ENCODE assay signal across 25 cellular contexts in the genomic region with DNA sequence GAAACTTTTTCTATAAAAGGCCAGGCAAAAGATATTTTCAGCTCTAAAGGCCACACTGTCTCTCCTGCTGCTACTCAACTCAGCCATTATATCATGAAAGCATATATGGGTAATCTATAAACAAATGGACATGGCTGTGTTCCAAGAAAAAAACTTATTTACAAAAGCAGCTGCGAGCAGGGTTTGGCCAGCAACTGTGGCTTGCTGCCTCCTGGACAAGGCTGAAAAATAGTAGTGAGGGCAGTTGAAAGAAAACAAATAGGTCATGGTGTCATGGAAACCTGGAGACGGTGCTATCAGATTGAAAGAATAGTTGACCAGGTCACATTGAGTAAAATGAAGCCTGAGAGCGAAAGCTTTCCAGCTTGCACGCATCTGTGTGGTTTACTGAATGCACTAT.
DNase-seq lines count a peak whose midpoint lies in the region; ATAC-seq and TF ChIP-seq lines count a peak whose summit lies in the region.
"Had no signal": no experiment of that assay in that cellular context is flagged by ENCODE, and none has a peak within 500 bp of the region (broad histone marks: within the 10 kb centered on the region; RNA-seq: fewer than 3 reads in every experiment).

No MANE protein-coding gene starts in this region.

- 34% methylated on average over 4 of the region's 4 CpGs for WGBS in esophagus muscularis mucosa

- no peak overlapping the region for H3K4me3 ChIP-seq in esophagus muscularis mucosa
- H3K4me3 ChIP-seq: neural progenitor cell, tibial artery had no signal

- H3K36me3 ChIP-seq in esophagus muscularis mucosa, result no peaks in the 10 kb centered on the region
- H3K36me3 ChIP-seq: neural progenitor cell, tibial artery had no signal

- no peaks in the 10 kb centered on the region for H3K27me3 ChIP-seq in esophagus muscularis mucosa
- H3K27me3 ChIP-seq: neural progenitor cell, tibial artery had no signal

- POLR2A ChIA-PET in GM10248 (lab: Yijun Ruan, JAX), result no interaction called here

- intact Hi-C loops in left colon (cut with DNase I, micrococcal nuclease) (no loop called here), esophagus muscularis mucosa (cut with DNase I) (no loop called here)

- TF ChIP-seq POLR2A in esophagus muscularis mucosa (IDR thresholded peaks at IDR 0.05; ENCODE audit: low read depth), result no peak

- no peak for TF ChIP-seq EP300 in esophagus muscularis mucosa (IDR thresholded peaks at IDR 0.05)

- TF ChIP-seq CTCF in GM10248 (IDR thresholded peaks at IDR 0.05; ENCODE audit: control extremely low read depth, extremely low read depth, low read depth, missing control alignments), result no peak
- no peak for TF ChIP-seq CTCF in esophagus muscularis mucosa (IDR thresholded peaks at IDR 0.05)

- DNase-seq in NCI-H510A treated with DMSO at 0.1 percent for 48 hours (lab: John Stamatoyannopoulos, UW), result peak; percentile 30
- no peak for DNase-seq in NCI-H510A (lab: John Stamatoyannopoulos, UW)
- peak; percentile 90 for DNase-seq in NCI-H748 treated with DMSO at 0.1 percent for 48 hours (lab: John Stamatoyannopoulos, UW)
- peak in 1 of 2 donors; percentile 21 for DNase-seq in left colon
- no peak for DNase-seq in GM10248 (ENCODE audit: extremely low spot score)
- no peak for DNase-seq in islet precursor cell
- DNase-seq in esophagus muscularis mucosa (ENCODE audit: extremely low spot score), result no peak
- DNase-seq: activated CD4-positive, alpha-beta T cell treated with anti-CD3 and anti-CD28 coated beads, Interleukin-2, amount 10 ng/mL, durations not matched to agents 24 days and 14 days; activated CD8-positive, alpha-beta memory T cell treated with anti-CD3 and anti-CD28 coated beads, Interleukin-2, amount 50 U/mL, for 48 hours; activated naive CD4-positive, alpha-beta T cell treated with Interleukin-2 at 50 U/mL for 16 hours; anterior cingulate cortex; C1 segment of cervical spinal cord; DMS79; endodermal cell; GOT3; Kasumi-1; kidney; NCI-H187 treated with DMSO at 0.1 percent for 48 hours; NCI-H526 treated with DMSO at 0.1 percent for 48 hours; retina; tibial artery had no signal

- H3K4me1 ChIP-seq in esophagus muscularis mucosa, result peaks cover 0 to 4% (median 0%) of the 10 kb centered on the region in 4 donors
- H3K4me1 ChIP-seq: tibial artery had no signal

- H3K9me3 ChIP-seq in esophagus muscularis mucosa, result no peaks in the 10 kb centered on the region
- H3K9me3 ChIP-seq: tibial artery had no signal

- ATAC-seq in left colon, result peak; percentile 85
- ATAC-seq in GM19351 (IDR thresholded peaks at IDR 0.05; ENCODE audit: unreplicated experiment), result no peak
- ATAC-seq: Panc1; stimulated activated effector memory CD8-positive, alpha-beta T cell treated with anti-CD3 and anti-CD28 coated beads, Interleukin-12 subunit alpha, Interleukin-12 subunit beta, amount 100 ng/mL, for 72 hours had no signal

- H3K27ac ChIP-seq in esophagus muscularis mucosa (replicated peaks in 1 of 4), result no peak overlapping the region
- H3K27ac ChIP-seq: neural progenitor cell, tibial artery had no signal

- CTCF ChIA-PET in GM10248 (lab: Yijun Ruan, JAX), result no interaction called here

Comparison
In these comparisons a context has a peak if more than half of its experiments do, and no peak if none do; other contexts are left out.
1. DNase-seq: peak in NCI-H510A treated with DMSO at 0.1 percent for 48 hours (single experiment) and NCI-H748 treated with DMSO at 0.1 percent for 48 hours (single experiment); none in NCI-H510A (single experiment), GM10248 (single experiment), islet precursor cell (single experiment) and esophagus muscularis mucosa (single experiment).